ENCODE assay signal across 1 cellular context in the genomic region with DNA sequence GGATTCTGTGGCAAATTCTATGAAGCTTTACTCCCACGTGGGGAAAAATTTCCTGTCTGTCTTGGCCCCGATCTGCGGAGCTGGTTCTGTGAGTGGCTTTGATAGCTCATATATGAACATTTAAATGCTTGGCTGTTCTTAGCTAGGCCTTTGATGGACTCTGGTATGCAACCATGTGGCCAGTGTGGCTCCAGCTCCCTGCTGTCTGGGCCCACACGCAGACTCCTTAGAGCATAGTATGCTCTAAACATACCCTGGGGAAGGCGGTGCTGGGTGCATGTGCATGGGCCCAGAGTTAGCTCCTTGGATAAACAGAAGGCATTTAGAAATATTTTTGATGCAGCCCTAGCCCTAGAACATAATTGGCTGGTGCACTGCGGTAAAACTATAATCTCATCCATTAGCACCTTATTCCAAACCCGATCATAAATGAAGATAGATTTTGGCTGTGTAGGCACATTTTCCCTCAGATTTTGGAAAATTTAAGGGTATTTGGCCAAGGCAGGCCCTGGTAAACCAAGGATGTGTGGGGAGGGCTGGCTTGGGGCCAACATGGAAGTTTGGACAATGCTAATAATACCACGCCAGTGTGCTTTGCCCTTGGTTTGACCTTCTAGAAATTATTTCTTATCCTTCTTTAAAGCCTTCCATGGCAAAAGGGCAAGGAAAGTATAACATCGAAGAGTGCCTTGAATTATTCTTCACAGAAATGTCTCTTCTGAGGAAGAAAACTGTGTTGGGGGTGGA.
TF ChIP-seq lines count a peak whose summit lies in the region.

No MANE protein-coding gene starts in this region.

TF ChIP-seq in IMR-90, 13 proteins besides CTCF, POLR2A, EP300 and RAD21:
- TF ChIP-seq MAFK (IDR thresholded peaks at IDR 0.05; ENCODE audit: low read depth, low read length) (no peak), RFX5 (IDR thresholded peaks at IDR 0.05; ENCODE audit: low read depth, low read length) (no peak), NFE2L2 (IDR thresholded peaks at IDR 0.05; ENCODE audit: low read depth, low read length) (no peak), RCOR1 (IDR thresholded peaks at IDR 0.05; ENCODE audit: insufficient replicate concordance, low read length) (no peak), SMC3 (IDR thresholded peaks at IDR 0.05; ENCODE audit: low read depth, low read length) (no peak), CHD1 (IDR thresholded peaks at IDR 0.05; ENCODE audit: low read depth, low read length) (no peak), BHLHE40 (IDR thresholded peaks at IDR 0.05; ENCODE audit: low read depth, low read length) (no peak), FOS (IDR thresholded peaks at IDR 0.05; ENCODE audit: low read depth, low read length) (no peak), CEBPB (IDR thresholded peaks at IDR 0.05; ENCODE audit: low read depth, low read length) (no peak), MAZ (IDR thresholded peaks at IDR 0.05; ENCODE audit: borderline replicate concordance, low read depth, low read length) (no peak), MXI1 (IDR thresholded peaks at IDR 0.05; ENCODE audit: borderline replicate concordance, low read depth, low read length) (no peak)
- TF ChIP-seq, protein P1, sequence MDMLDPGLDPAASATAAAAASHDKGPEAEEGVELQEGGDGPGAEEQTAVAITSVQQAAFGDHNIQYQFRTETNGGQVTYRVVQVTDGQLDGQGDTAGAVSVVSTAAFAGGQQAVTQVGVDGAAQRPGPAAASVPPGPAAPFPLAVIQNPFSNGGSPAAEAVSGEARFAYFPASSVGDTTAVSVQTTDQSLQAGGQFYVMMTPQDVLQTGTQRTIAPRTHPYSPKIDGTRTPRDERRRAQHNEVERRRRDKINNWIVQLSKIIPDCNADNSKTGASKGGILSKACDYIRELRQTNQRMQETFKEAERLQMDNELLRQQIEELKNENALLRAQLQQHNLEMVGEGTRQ (IDR thresholded peaks at IDR 0.05; ENCODE audit: low read depth, low read length), result no peak
- TF ChIP-seq, protein P2, sequence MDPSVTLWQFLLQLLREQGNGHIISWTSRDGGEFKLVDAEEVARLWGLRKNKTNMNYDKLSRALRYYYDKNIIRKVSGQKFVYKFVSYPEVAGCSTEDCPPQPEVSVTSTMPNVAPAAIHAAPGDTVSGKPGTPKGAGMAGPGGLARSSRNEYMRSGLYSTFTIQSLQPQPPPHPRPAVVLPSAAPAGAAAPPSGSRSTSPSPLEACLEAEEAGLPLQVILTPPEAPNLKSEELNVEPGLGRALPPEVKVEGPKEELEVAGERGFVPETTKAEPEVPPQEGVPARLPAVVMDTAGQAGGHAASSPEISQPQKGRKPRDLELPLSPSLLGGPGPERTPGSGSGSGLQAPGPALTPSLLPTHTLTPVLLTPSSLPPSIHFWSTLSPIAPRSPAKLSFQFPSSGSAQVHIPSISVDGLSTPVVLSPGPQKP (IDR thresholded peaks at IDR 0.05; ENCODE audit: borderline replicate concordance, low read depth, low read length), result no peak
